In the genomic region with DNA sequence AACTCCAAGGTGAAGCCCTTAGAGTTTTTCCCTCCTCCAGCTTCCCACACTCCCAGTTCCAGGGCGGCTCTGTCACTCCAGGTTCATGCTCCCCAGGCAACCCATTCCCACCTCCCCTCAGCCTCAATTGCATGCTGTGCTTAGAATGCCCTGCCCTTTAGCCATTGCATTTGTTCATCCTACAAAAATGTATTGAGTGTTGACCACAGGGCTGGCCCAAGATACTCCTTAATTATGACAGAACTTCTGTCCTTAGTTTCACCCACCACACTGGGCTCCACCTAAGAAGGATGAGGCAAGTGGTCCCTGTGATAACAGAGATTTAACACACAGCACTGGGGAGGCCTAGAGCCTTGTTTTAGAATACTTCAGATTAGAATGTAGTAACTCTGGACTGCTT, we compare ENCODE assay signal across 12 cellular contexts.
"Had no signal": no experiment of that assay in that cellular context is flagged by ENCODE, and none has a peak within 500 bp of the region (broad histone marks: within the 10 kb centered on the region; RNA-seq: fewer than 3 reads in every experiment).

No MANE protein-coding gene starts in this region.

- H3K4me3 ChIP-seq: adrenal gland, lower lobe of right lung, neural progenitor cell, skin epidermis, thyroid gland, vagina had no signal

- H3K79me2 ChIP-seq: parathyroid adenoma had no signal

- H3K4me2 ChIP-seq: neural progenitor cell had no signal

- H3K27ac Mint-ChIP-seq: activated CD4-positive, alpha-beta T cell treated with anti-CD3 and anti-CD28 coated beads, Interleukin-2, amount 10 ng/mL, durations not matched to agents 24 days and 14 days; activated naive CD4-positive, alpha-beta T cell treated with anti-CD3 and anti-CD28 coated beads, Interleukin-2, amount 10 ng/mL, durations not matched to agents 7 days and 5 days; neural progenitor cell had no signal

- H3K9ac ChIP-seq: neural progenitor cell, parathyroid adenoma had no signal

- H2AFZ ChIP-seq: neural progenitor cell, parathyroid adenoma had no signal

- H3K9me3 Mint-ChIP-seq: activated CD4-positive, alpha-beta T cell treated with anti-CD3 and anti-CD28 coated beads, Interleukin-2, amount 10 ng/mL, durations not matched to agents 24 days and 14 days; activated naive CD4-positive, alpha-beta T cell treated with anti-CD3 and anti-CD28 coated beads, Interleukin-2, amount 10 ng/mL, durations not matched to agents 7 days and 5 days had no signal

- H3K4me3 Mint-ChIP-seq: activated CD4-positive, alpha-beta T cell treated with anti-CD3 and anti-CD28 coated beads, Interleukin-2, amount 10 ng/mL, durations not matched to agents 24 days and 14 days; activated naive CD4-positive, alpha-beta T cell treated with anti-CD3 and anti-CD28 coated beads, Interleukin-2, amount 10 ng/mL, durations not matched to agents 7 days and 5 days; neural progenitor cell had no signal

- H3K27ac ChIP-seq: adrenal gland, lower lobe of right lung, neural progenitor cell, parathyroid adenoma, skin epidermis, thyroid gland, vagina had no signal

- H3K36me3 ChIP-seq: adrenal gland, lower lobe of right lung, neural progenitor cell, thyroid gland, vagina had no signal

- ATAC-seq: left cardiac atrium, lower lobe of right lung had no signal

- H3K27me3 ChIP-seq: adrenal gland, neural progenitor cell, thyroid gland, vagina had no signal

- H3K27me3 Mint-ChIP-seq: activated CD4-positive, alpha-beta T cell treated with anti-CD3 and anti-CD28 coated beads, Interleukin-2, amount 10 ng/mL, durations not matched to agents 24 days and 14 days; activated naive CD4-positive, alpha-beta T cell treated with anti-CD3 and anti-CD28 coated beads, Interleukin-2, amount 10 ng/mL, durations not matched to agents 7 days and 5 days had no signal

- H3K4me1 Mint-ChIP-seq: activated CD4-positive, alpha-beta T cell treated with anti-CD3 and anti-CD28 coated beads, Interleukin-2, amount 10 ng/mL, durations not matched to agents 24 days and 14 days; activated naive CD4-positive, alpha-beta T cell treated with anti-CD3 and anti-CD28 coated beads, Interleukin-2, amount 10 ng/mL, durations not matched to agents 7 days and 5 days had no signal

- H3K36me3 Mint-ChIP-seq: activated naive CD4-positive, alpha-beta T cell treated with anti-CD3 and anti-CD28 coated beads, Interleukin-2, amount 10 ng/mL, durations not matched to agents 7 days and 5 days; neural progenitor cell had no signal

- H3K9me3 ChIP-seq: adrenal gland, lower lobe of right lung, thyroid gland, vagina had no signal

- DNase-seq: activated CD4-positive, alpha-beta T cell treated with anti-CD3 and anti-CD28 coated beads, Interleukin-2, amount 10 ng/mL, durations not matched to agents 24 days and 14 days; activated naive CD4-positive, alpha-beta T cell treated with anti-CD3 and anti-CD28 coated beads, Interleukin-2, amount 10 ng/mL, durations not matched to agents 7 days and 5 days; adrenal gland; left cardiac atrium; lower lobe of right lung; midbrain; T-helper 1 cell; thyroid gland had no signal
